ENCODE assay signal across 8 cellular contexts in genomic region chr7:95545007-95545615, GRCh38. TPM values are rescaled to one million over a fixed set of nuclear protein-coding genes. Genes with fewer than 3 reads are reported as not detected.
A peak's percentile ranks its signal among the peaks of the same experiment; 100 is the strongest.
DNase-seq lines count a peak whose midpoint lies in the region; ATAC-seq and TF ChIP-seq lines count a peak whose summit lies in the region.

No MANE protein-coding gene starts in this region.

- no peak overlapping the region for H3K4me3 Mint-ChIP-seq in naive thymus-derived CD8-positive, alpha-beta T cell

- H3K36me3 ChIP-seq in DOHH2 (ENCODE audit: control insufficient read depth, low read length) (no peaks in the 10 kb centered on the region), MM.1S (replicated peaks; ENCODE audit: insufficient read depth, low read length) (no peaks in the 10 kb centered on the region)

- H3K36me3 Mint-ChIP-seq in naive thymus-derived CD8-positive, alpha-beta T cell: no peaks in the 10 kb centered on the region

- intact Hi-C loops in left colon (cut with DNase I, micrococcal nuclease): loop anchor here in 1 of 2 donors (5.0 kb wide), 1 partner anchor 47 kb away; no protein-coding TSS in a partner anchor

- H3K9me3 Mint-ChIP-seq in naive thymus-derived CD8-positive, alpha-beta T cell: no peaks in the 10 kb centered on the region

- H4K20me1 ChIP-seq in DOHH2 (ENCODE audit: control insufficient read depth, insufficient read depth, low read depth, low read length) (no peaks in the 10 kb centered on the region), MM.1S (ENCODE audit: insufficient read depth, low read length) (no peaks in the 10 kb centered on the region)

- H3K4me2 ChIP-seq in DOHH2 (ENCODE audit: low read length): no peak overlapping the region
- peak overlapping the region; percentile 59 for H3K4me2 ChIP-seq in MM.1S (ENCODE audit: low read depth, low read length)

- peak overlapping the region; percentile 49 for H2AFZ ChIP-seq in MM.1S (ENCODE audit: low read length)

- TF ChIP-seq CTCF in DOHH2 (IDR thresholded peaks at IDR 0.05; ENCODE audit: low read depth, low read length, poor library complexity, severe bottlenecking) (peak; percentile 22), MM.1S (IDR thresholded peaks at IDR 0.05; ENCODE audit: low read length) (peak; percentile 71)

- POLR2A ChIA-PET in naive thymus-derived CD8-positive, alpha-beta T cell (lab: Charles Lee): no interaction called here

- no peak overlapping the region for H3K9ac ChIP-seq in MM.1S (ENCODE audit: low read length)

- peaks cover 2 to 11% (median 5%) of the 10 kb centered on the region in 5 donors for H3K27me3 Mint-ChIP-seq in naive thymus-derived CD8-positive, alpha-beta T cell

- H3K4me1 ChIP-seq in DOHH2 (ENCODE audit: control insufficient read depth, low read length) (no peaks in the 10 kb centered on the region), MM.1S (ENCODE audit: low read length) (0 out of 2 replicates have a peak, but pooled peaks cover 4% of the 10 kb centered on the region)

- H3K27me3 ChIP-seq in DOHH2 (ENCODE audit: control insufficient read depth, low read length) (no peaks in the 10 kb centered on the region), MM.1S (replicated peaks; ENCODE audit: insufficient read depth, low read length) (no peaks in the 10 kb centered on the region)

- DNase-seq in MM.1S (peak; percentile 19), cerebellum (ENCODE audit: low spot score) (peak; percentile 5), left colon (peak; percentile 34 to 46), superior temporal gyrus (ENCODE audit: extremely low spot score) (peak; percentile 94), GM19238 (ENCODE audit: insufficient read length, low spot score) (no peak)
- no peak for DNase-seq in naive thymus-derived CD8-positive, alpha-beta T cell

- H3K9me2 ChIP-seq in DOHH2 (replicated peaks; ENCODE audit: control insufficient read depth, low read length) (no peaks in the 10 kb centered on the region), MM.1S (replicated peaks; ENCODE audit: insufficient read depth, low read length) (no peaks in the 10 kb centered on the region)

- no peaks in the 10 kb centered on the region for H3K9me3 ChIP-seq in DOHH2 (ENCODE audit: control insufficient read depth, insufficient read depth, low read length)
- H3K9me3 ChIP-seq in MM.1S (replicated peaks; ENCODE audit: insufficient read depth, low read length): no peaks in the 10 kb centered on the region

- no peaks in the 10 kb centered on the region for H3F3A ChIP-seq in DOHH2 (ENCODE audit: control insufficient read depth, insufficient read depth)
- no peaks in the 10 kb centered on the region for H3F3A ChIP-seq in MM.1S (ENCODE audit: insufficient read depth, low read length)

- H3K27ac ChIP-seq in DOHH2 (ENCODE audit: low read depth, low read length) (no peak overlapping the region), MM.1S (ENCODE audit: low read length) (no peak overlapping the region)

- H3K79me2 ChIP-seq in DOHH2 (ENCODE audit: control insufficient read depth, low read length) (no peaks in the 10 kb centered on the region), MM.1S (ENCODE audit: low read length) (no peaks in the 10 kb centered on the region)

- peak; percentile 97 for ATAC-seq in left colon
- no peak for ATAC-seq in HG03457 (IDR thresholded peaks at IDR 0.05; ENCODE audit: unreplicated experiment)
- no peak for ATAC-seq in naive thymus-derived CD8-positive, alpha-beta T cell

- H3K27ac Mint-ChIP-seq in naive thymus-derived CD8-positive, alpha-beta T cell: no peak overlapping the region

- H3K4me3 ChIP-seq in DOHH2 (ENCODE audit: low read length) (no peak overlapping the region), MM.1S (ENCODE audit: low read length) (peak overlapping the region; percentile 28; the same call in 1 of the 2 replicates)

- peaks cover 0 to 4% (median 0%) of the 10 kb centered on the region in 4 donors for H3K4me1 Mint-ChIP-seq in naive thymus-derived CD8-positive, alpha-beta T cell

RNA-seq across cellular contexts. Expression of gene PDK4, which starts 51.2 kb away (rescaled TPM):
- 7.6 TPM for total RNA-seq in cerebellum
- total RNA-seq in left colon: 100 to 1,000 TPM in 1 of 2 donors, 10 to 100 TPM in 1; 18.9 to 101 TPM
- 1 to 10 TPM; 1.7 to 2.2 TPM for total RNA-seq in naive thymus-derived CD8-positive, alpha-beta T cell
- polyA plus RNA-seq in naive thymus-derived CD8-positive, alpha-beta T cell: not detected

RNA-seq across cellular contexts. Expression of gene ASB4, which starts 59.4 kb away (rescaled TPM):
- total RNA-seq in cerebellum (0.09 TPM), left colon (under 1 TPM; 0.40 to 0.56 TPM)
- total RNA-seq in naive thymus-derived CD8-positive, alpha-beta T cell: not detected
- polyA plus RNA-seq in naive thymus-derived CD8-positive, alpha-beta T cell: not detected

Comparison
In these comparisons a context has a peak if more than half of its experiments do, and no peak if none do; other contexts are left out.
1. DNase-seq: peak in MM.1S (single experiment), cerebellum (single experiment), left colon (2 of 2) and superior temporal gyrus (single experiment); none in GM19238 (single experiment) and naive thymus-derived CD8-positive, alpha-beta T cell (0 of 10).